Comparison of ENCODE assay signal across 8 cellular contexts in the genomic region with DNA sequence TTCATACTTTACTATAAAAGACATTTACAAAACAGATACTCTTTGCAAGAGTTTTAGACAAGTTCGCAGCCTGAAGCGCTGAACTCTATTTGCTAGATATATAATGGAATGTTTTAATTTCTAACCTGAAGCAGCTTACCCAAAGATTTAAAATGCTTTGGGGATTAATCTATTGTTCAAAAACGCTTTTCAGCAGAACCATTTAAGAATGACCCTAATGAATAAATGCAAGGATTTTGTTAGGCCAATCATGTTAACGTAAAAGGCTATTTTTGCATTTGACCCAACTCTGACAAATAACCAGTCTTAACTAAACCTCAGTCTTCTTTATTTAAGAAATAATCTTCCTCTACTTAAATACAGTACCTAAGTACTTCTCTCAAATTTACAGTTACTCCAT.
"Had no signal": no experiment of that assay in that cellular context is flagged by ENCODE, and none has a peak within 500 bp of the region (broad histone marks: within the 10 kb centered on the region; RNA-seq: fewer than 3 reads in every experiment).

No MANE protein-coding gene starts in this region.

- DNase-seq: GM23248, GOT3, H7, H9, HCEC 1CT, HFFc6 had no signal

- H3K4me2 ChIP-seq: GM23338 had no signal

- H3K4me3 Mint-ChIP-seq: GM23338, H9, HFFc6 had no signal

- H3K9me3 Mint-ChIP-seq: GM23338 had no signal

- H3K4me3 ChIP-seq: GM23248, GM23338 had no signal

- ATAC-seq: GM23338, HCT116 had no signal

- H3K9ac ChIP-seq: GM23248 had no signal

- H2AFZ ChIP-seq: GM23248, GM23338 had no signal

- H3K27ac Mint-ChIP-seq: HFFc6 had no signal

- H3K27ac ChIP-seq: GM23248 had no signal
